38 cellular contexts compared by ENCODE assay signal in genomic region chr7:10360050-10360449, GRCh38.
"Had no signal": no experiment of that assay in that cellular context is flagged by ENCODE, and none has a peak within 500 bp of the region (broad histone marks: within the 10 kb centered on the region; RNA-seq: fewer than 3 reads in every experiment).

No MANE protein-coding gene starts in this region.

- H3K36me3 ChIP-seq: ascending aorta, cardiac muscle cell had no signal

- H3K4me3 ChIP-seq: ascending aorta, cardiac muscle cell had no signal

- H3K4me3 Mint-ChIP-seq: activated B cell treated with CpG ODN at 0.5 μM for 24 hours; activated CD4-positive, alpha-beta memory T cell treated with anti-CD3 and anti-CD28 coated beads, Interleukin-2, amount 10 ng/mL, durations not matched to agents 7 days and 5 days; activated CD4-positive, alpha-beta T cell treated with anti-CD3 and anti-CD28 coated beads for 36 hours; activated CD4-positive, alpha-beta T cell treated with anti-CD3 and anti-CD28 coated beads, Interleukin-2, amount 10 ng/mL, durations not matched to agents 7 days and 5 days; activated CD8-positive, alpha-beta memory T cell treated with anti-CD3 and anti-CD28 coated beads, Interleukin-2, amount 10 ng/mL, durations not matched to agents 7 days and 5 days; activated CD8-positive, alpha-beta T cell treated with anti-CD3 and anti-CD28 coated beads, Interleukin-2, amount 10 ng/mL, durations not matched to agents 7 days and 5 days; activated naive CD4-positive, alpha-beta T cell treated with anti-CD3 and anti-CD28 coated beads, Interleukin-2, amount 10 ng/mL, durations not matched to agents 7 days and 5 days; activated naive CD4-positive, alpha-beta T cell treated with anti-CD3 and anti-CD28 coated beads, Interleukin-2, amount 50 U/mL, for 24 hours; activated naive CD8-positive, alpha-beta T cell; activated naive CD8-positive, alpha-beta T cell treated with anti-CD3 and anti-CD28 coated beads, Interleukin-2, amount 10 ng/mL, durations not matched to agents 7 days and 5 days; activated naive CD8-positive, alpha-beta T cell treated with anti-CD3 and anti-CD28 coated beads, Interleukin-2, amount 50 U/mL, for 24 hours; activated T-cell treated with anti-CD3 and anti-CD28 coated beads, Interleukin-2, amount 50 U/mL, for 24 hours; brain; central memory CD8-positive, alpha-beta T cell; T-cell; T-helper 2 cell treated with Interferon-gamma antibody and Interleukin-4, amounts not matched to agents 5 μg/mL and 100 μg/mL, for 36 hours had no signal

- FAIRE-seq: bronchial epithelial cell, TTC549 had no signal

- ATAC-seq: activated CD4-positive, alpha-beta T cell treated with anti-CD3 and anti-CD28 coated beads for 36 hours; activated CD4-positive, CD25-positive, alpha-beta regulatory T cell treated with anti-CD3 and anti-CD28 coated beads, Interleukin-2, amount 50 U/mL, for 24 hours; activated CD8-positive, alpha-beta memory T cell treated with anti-CD3 and anti-CD28 coated beads, Interleukin-2, amount 10 ng/mL, durations not matched to agents 7 days and 5 days; activated CD8-positive, alpha-beta T cell treated with anti-CD3 and anti-CD28 coated beads, Interleukin-2, amount 10 ng/mL, durations not matched to agents 7 days and 5 days; activated naive CD8-positive, alpha-beta T cell treated with anti-CD3 and anti-CD28 coated beads, Interleukin-2, amount 50 U/mL, for 24 hours; T-cell had no signal

- H3K36me3 Mint-ChIP-seq: activated CD8-positive, alpha-beta memory T cell treated with anti-CD3 and anti-CD28 coated beads, Interleukin-2, amount 10 ng/mL, durations not matched to agents 7 days and 5 days; activated naive CD4-positive, alpha-beta T cell treated with anti-CD3 and anti-CD28 coated beads, Interleukin-2, amount 10 ng/mL, durations not matched to agents 7 days and 5 days; activated naive CD4-positive, alpha-beta T cell treated with anti-CD3 and anti-CD28 coated beads, Interleukin-2, amount 50 U/mL, for 24 hours; activated naive CD8-positive, alpha-beta T cell; activated naive CD8-positive, alpha-beta T cell treated with anti-CD3 and anti-CD28 coated beads, Interleukin-2, amount 10 ng/mL, durations not matched to agents 7 days and 5 days; brain; T-cell had no signal

- H3K27ac Mint-ChIP-seq: activated B cell treated with CpG ODN at 0.5 μM for 24 hours; activated CD4-positive, alpha-beta memory T cell treated with anti-CD3 and anti-CD28 coated beads, Interleukin-2, amount 10 ng/mL, durations not matched to agents 7 days and 5 days; activated CD4-positive, alpha-beta T cell treated with anti-CD3 and anti-CD28 coated beads for 36 hours; activated CD4-positive, alpha-beta T cell treated with anti-CD3 and anti-CD28 coated beads, Interleukin-2, amount 10 ng/mL, durations not matched to agents 7 days and 5 days; activated CD8-positive, alpha-beta memory T cell treated with anti-CD3 and anti-CD28 coated beads, Interleukin-2, amount 10 ng/mL, durations not matched to agents 7 days and 5 days; activated CD8-positive, alpha-beta T cell treated with anti-CD3 and anti-CD28 coated beads, Interleukin-2, amount 10 ng/mL, durations not matched to agents 7 days and 5 days; activated naive CD4-positive, alpha-beta T cell treated with anti-CD3 and anti-CD28 coated beads, Interleukin-2, amount 10 ng/mL, durations not matched to agents 7 days and 5 days; activated naive CD4-positive, alpha-beta T cell treated with anti-CD3 and anti-CD28 coated beads, Interleukin-2, amount 50 U/mL, for 24 hours; activated naive CD8-positive, alpha-beta T cell; activated naive CD8-positive, alpha-beta T cell treated with anti-CD3 and anti-CD28 coated beads, Interleukin-2, amount 10 ng/mL, durations not matched to agents 7 days and 5 days; activated naive CD8-positive, alpha-beta T cell treated with anti-CD3 and anti-CD28 coated beads, Interleukin-2, amount 50 U/mL, for 24 hours; activated T-cell treated with anti-CD3 and anti-CD28 coated beads, Interleukin-2, amount 50 U/mL, for 24 hours; activated T-helper 2 cell treated with anti-CD3 and anti-CD28 coated beads, Interferon-gamma antibody, Interleukin-2, Interleukin-4, amounts not matched to agents 10 μg/mL and 5 μg/mL and 100 μg/mL, durations not matched to agents 14 hours and 24 hours and 36 hours; brain; T-cell; T-helper 2 cell treated with Interferon-gamma antibody and Interleukin-4, amounts not matched to agents 5 μg/mL and 100 μg/mL, for 36 hours had no signal

- H3K27me3 ChIP-seq: ascending aorta, cardiac muscle cell had no signal

- H3K4me1 Mint-ChIP-seq: activated B cell treated with CpG ODN at 0.5 μM for 24 hours; activated CD4-positive, alpha-beta memory T cell treated with anti-CD3 and anti-CD28 coated beads, Interleukin-2, amount 10 ng/mL, durations not matched to agents 7 days and 5 days; activated CD4-positive, alpha-beta T cell treated with anti-CD3 and anti-CD28 coated beads for 36 hours; activated CD4-positive, alpha-beta T cell treated with anti-CD3 and anti-CD28 coated beads, Interleukin-2, amount 10 ng/mL, durations not matched to agents 7 days and 5 days; activated CD8-positive, alpha-beta memory T cell treated with anti-CD3 and anti-CD28 coated beads, Interleukin-2, amount 10 ng/mL, durations not matched to agents 7 days and 5 days; activated naive CD4-positive, alpha-beta T cell treated with anti-CD3 and anti-CD28 coated beads, Interleukin-2, amount 10 ng/mL, durations not matched to agents 7 days and 5 days; activated naive CD4-positive, alpha-beta T cell treated with anti-CD3 and anti-CD28 coated beads, Interleukin-2, amount 50 U/mL, for 24 hours; activated naive CD8-positive, alpha-beta T cell treated with anti-CD3 and anti-CD28 coated beads, Interleukin-2, amount 10 ng/mL, durations not matched to agents 7 days and 5 days; activated naive CD8-positive, alpha-beta T cell treated with anti-CD3 and anti-CD28 coated beads, Interleukin-2, amount 50 U/mL, for 24 hours; brain; central memory CD8-positive, alpha-beta T cell; T-cell had no signal

- H3K4me1 ChIP-seq: ascending aorta had no signal

- H3K27ac ChIP-seq: ascending aorta, cardiac muscle cell, VCaP had no signal

- DNase-seq: activated B cell treated with CpG ODN at 0.5 μM for 24 hours; activated CD4-positive, alpha-beta memory T cell treated with anti-CD3 and anti-CD28 coated beads, Interleukin-2, amount 10 ng/mL, durations not matched to agents 7 days and 5 days; activated CD4-positive, alpha-beta T cell treated with anti-CD3 and anti-CD28 coated beads for 1 hour; activated CD4-positive, alpha-beta T cell treated with anti-CD3 and anti-CD28 coated beads for 36 hours; activated CD4-positive, alpha-beta T cell treated with anti-CD3 and anti-CD28 coated beads for 48 hours; activated CD4-positive, alpha-beta T cell treated with anti-CD3 and anti-CD28 coated beads, Interleukin-2, amount 10 ng/mL, durations not matched to agents 7 days and 5 days; activated CD4-positive, alpha-beta T cell treated with anti-CD3 and anti-CD28 coated beads, Interleukin-2, amount 50 U/mL, for 48 hours; activated CD8-positive, alpha-beta memory T cell treated with anti-CD3 and anti-CD28 coated beads for 24 hours; activated CD8-positive, alpha-beta memory T cell treated with anti-CD3 and anti-CD28 coated beads, Interleukin-2, amount 10 ng/mL, durations not matched to agents 7 days and 5 days; activated CD8-positive, alpha-beta memory T cell treated with anti-CD3 and anti-CD28 coated beads, Interleukin-2, amount 50 U/mL, for 48 hours; activated CD8-positive, alpha-beta T cell treated with anti-CD3 and anti-CD28 coated beads, Interleukin-2, amount 10 ng/mL, durations not matched to agents 7 days and 5 days; activated effector memory CD4-positive, alpha-beta T cell treated with Interleukin-2 at 50 U/mL for 16 hours; activated gamma-delta T cell; activated naive CD4-positive, alpha-beta T cell treated with anti-CD3 and anti-CD28 coated beads, Interleukin-2, amount 10 ng/mL, durations not matched to agents 7 days and 5 days; activated naive CD4-positive, alpha-beta T cell treated with Interleukin-2 at 50 U/mL for 16 hours; activated naive CD8-positive, alpha-beta T cell treated with anti-CD3 and anti-CD28 coated beads, Interleukin-2, amount 10 ng/mL, durations not matched to agents 7 days and 5 days; activated naive CD8-positive, alpha-beta T cell treated with anti-CD3 and anti-CD28 coated beads, Interleukin-2, amount 50 U/mL, for 24 hours; activated T-cell treated with anti-CD3 and anti-CD28 coated beads, Interleukin-2, amount 50 U/mL, for 24 hours; activated T-cell treated with anti-CD3 and anti-CD28 coated beads, Interleukin-2, amount 50 U/mL, for 48 hours; amygdala; anterior cingulate cortex; caudate nucleus; cerebellar nuclear complex; T-cell; T-helper 2 cell; T-helper 9 cell had no signal

- H3K9me3 ChIP-seq: ascending aorta had no signal

- H3K9me3 Mint-ChIP-seq: activated naive CD4-positive, alpha-beta T cell treated with anti-CD3 and anti-CD28 coated beads, Interleukin-2, amount 50 U/mL, for 24 hours had no signal
